18 cellular contexts compared by ENCODE assay signal in the genomic region with DNA sequence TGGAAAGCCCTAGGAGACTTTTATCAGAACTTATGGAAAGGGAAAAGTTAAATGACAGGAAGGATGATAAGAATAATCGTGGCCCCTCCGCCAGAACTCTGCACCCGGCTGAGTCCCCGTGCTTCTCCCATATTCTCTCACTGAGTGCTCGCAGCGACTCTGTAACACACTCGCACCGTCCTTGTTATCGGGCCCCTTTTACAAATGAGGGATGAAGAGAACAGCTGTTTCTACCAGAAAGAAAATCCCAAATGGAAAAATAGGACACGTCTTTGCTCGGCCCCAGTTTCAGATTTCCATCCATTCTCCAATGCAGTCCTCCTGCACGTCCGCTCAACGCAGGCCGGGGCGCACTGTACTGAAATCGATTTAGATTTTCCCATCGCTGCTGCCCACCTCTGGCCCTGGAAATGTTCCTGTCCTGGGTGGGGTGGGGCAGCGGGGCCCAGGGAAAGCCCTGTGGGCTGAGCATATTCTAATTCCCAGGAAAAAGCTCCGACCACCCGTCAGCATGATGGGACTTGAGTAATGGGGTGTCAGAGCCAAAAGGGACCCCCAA.
"Had no signal": no experiment of that assay in that cellular context is flagged by ENCODE, and none has a peak within 500 bp of the region (broad histone marks: within the 10 kb centered on the region; RNA-seq: fewer than 3 reads in every experiment).

No MANE protein-coding gene starts in this region.

- DNase-seq: activated CD4-positive, alpha-beta T cell treated with anti-CD3 and anti-CD28 coated beads for 4 hours; activated CD8-positive, alpha-beta T cell treated with anti-CD3 and anti-CD28 coated beads for 36 hours; activated gamma-delta T cell treated with Interleukin-2 at 50 U/mL for 16 hours; activated T-cell treated with anti-CD3 and anti-CD28 coated beads, Interleukin-2, amount 50 U/mL, for 4 hours; amniotic stem cell; cerebellar nuclear complex; effector memory CD8-positive, alpha-beta T cell; foreskin melanocyte; mesendoderm; SHP77; spleen; stimulated activated naive CD8-positive, alpha-beta T cell treated with anti-CD3 and anti-CD28 coated beads, Interleukin-15, amount 100 ng/mL, for 72 hours; upper lobe of right lung had no signal

- H3K4me1 ChIP-seq: left lung, upper lobe of right lung had no signal

- H3K27ac ChIP-seq: left lung, spleen, thoracic aorta, upper lobe of right lung had no signal

- H3K9me3 ChIP-seq: left lung, spleen, thoracic aorta, upper lobe of right lung had no signal

- H3K4me3 ChIP-seq: left lung, spleen, thoracic aorta, upper lobe of right lung had no signal

- H3K4me3 Mint-ChIP-seq: activated CD8-positive, alpha-beta T cell treated with anti-CD3 and anti-CD28 coated beads for 36 hours; activated naive CD8-positive, alpha-beta T cell; activated T-cell treated with anti-CD3 and anti-CD28 coated beads, Interleukin-2, amount 50 U/mL, for 4 hours; dendritic cell treated with granulocyte-macrophage colony-stimulating factor and Interleukin-4, amounts not matched to agents 40 ng/mL and 50 ng/mL, for 4 days; effector memory CD8-positive, alpha-beta T cell; stimulated activated naive CD8-positive, alpha-beta T cell treated with anti-CD3 and anti-CD28 coated beads, Interleukin-15, amount 100 ng/mL, for 72 hours had no signal

- H3K9me3 Mint-ChIP-seq: activated CD8-positive, alpha-beta T cell treated with anti-CD3 and anti-CD28 coated beads for 36 hours; activated T-cell treated with anti-CD3 and anti-CD28 coated beads, Interleukin-2, amount 50 U/mL, for 4 hours; effector memory CD8-positive, alpha-beta T cell; stimulated activated naive CD8-positive, alpha-beta T cell treated with anti-CD3 and anti-CD28 coated beads, Interleukin-15, amount 100 ng/mL, for 72 hours had no signal

- ATAC-seq: activated CD8-positive, alpha-beta T cell treated with anti-CD3 and anti-CD28 coated beads for 36 hours; activated T-cell treated with anti-CD3 and anti-CD28 coated beads, Interleukin-2, amount 50 U/mL, for 4 hours; effector memory CD8-positive, alpha-beta T cell; left lung; right cardiac atrium; upper lobe of right lung had no signal

- H3K36me3 ChIP-seq: left lung, spleen, thoracic aorta, upper lobe of right lung had no signal

- H3K27ac Mint-ChIP-seq: activated CD8-positive, alpha-beta T cell treated with anti-CD3 and anti-CD28 coated beads for 36 hours; activated naive CD8-positive, alpha-beta T cell; dendritic cell treated with granulocyte-macrophage colony-stimulating factor and Interleukin-4, amounts not matched to agents 40 ng/mL and 50 ng/mL, for 4 days; effector memory CD8-positive, alpha-beta T cell had no signal

- H3K27me3 ChIP-seq: upper lobe of right lung had no signal

- H3K36me3 Mint-ChIP-seq: activated naive CD8-positive, alpha-beta T cell had no signal
